8 cellular contexts compared by ENCODE assay signal in the genomic region with DNA sequence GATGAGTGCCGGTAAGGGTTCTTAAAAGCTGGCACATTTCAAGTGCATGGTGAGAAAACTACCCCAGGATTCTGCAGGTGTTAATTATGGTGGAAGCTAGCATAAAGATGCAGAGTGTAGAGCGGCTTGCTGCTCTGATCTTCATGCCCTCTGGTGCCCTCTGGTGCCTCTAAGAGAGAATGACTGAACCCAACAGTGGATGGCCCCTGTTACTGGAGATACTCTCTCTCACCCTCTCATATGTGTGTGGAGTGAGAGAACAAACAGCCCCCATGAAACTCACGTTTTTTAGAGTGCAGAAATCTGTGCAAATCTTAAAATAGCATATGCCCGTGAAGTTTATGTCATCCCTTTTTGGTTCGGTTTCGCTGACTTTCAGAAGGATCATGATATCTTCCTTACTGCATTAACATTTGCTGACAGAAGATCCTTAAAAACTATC.
DNase-seq lines count a peak whose midpoint lies in the region; ATAC-seq, FAIRE-seq and TF ChIP-seq lines count a peak whose summit lies in the region.

No MANE protein-coding gene starts in this region.

- intact Hi-C loops in breast epithelium (cut with DNase I; ENCODE audit: low total_unique reads) = no loop called here

- H3K9me1 ChIP-seq in keratinocyte (ENCODE audit: control insufficient read depth, extremely low read depth, insufficient read depth, low read length) = no peaks in the 10 kb centered on the region

- no peak overlapping the region for H3K9ac ChIP-seq in keratinocyte (ENCODE audit: control insufficient read depth, extremely low read depth, insufficient read depth, low read length)

- H3K4me2 ChIP-seq in keratinocyte (ENCODE audit: control insufficient read depth, extremely low read depth, insufficient read depth, low read depth, low read length) = no peak overlapping the region

- ATAC-seq in GM18861 (IDR thresholded peaks at IDR 0.05; ENCODE audit: unreplicated experiment) (peak; percentile 98), HG02981 (IDR thresholded peaks at IDR 0.05; ENCODE audit: unreplicated experiment) (peak; percentile 98)

- peak; percentile 93 for TF ChIP-seq CTCF in AG10803 (conservative IDR thresholded peaks at IDR 0.05; ENCODE audit: low read length)
- TF ChIP-seq CTCF in breast epithelium (IDR thresholded peaks at IDR 0.05) = peak in 2 of 3 donors; percentile 60 to 70
- peak; percentile 83 to 91 (median 83) for TF ChIP-seq CTCF in keratinocyte (optimal IDR thresholded peaks at IDR 0.05 in 1 of 3, IDR thresholded peaks at IDR 0.05 in 1 of 3, conservative IDR thresholded peaks at IDR 0.05 in 1 of 3; ENCODE audit: extremely low read depth in 1 of 3, insufficient read depth in 2 of 3, low read length in 3 of 3)

- H3K79me2 ChIP-seq in keratinocyte (ENCODE audit: control insufficient read depth, insufficient read depth, low read length) = no peaks in the 10 kb centered on the region

- peak; percentile 87 for FAIRE-seq in keratinocyte (lab: Jason Lieb, UNC)

- DNase-seq in AG10803 (ENCODE audit: low read depth) = peak; percentile 61
- peak; percentile 60 for DNase-seq in NCI-H1694 (lab: John Stamatoyannopoulos, UW)
- peak; percentile 1 for DNase-seq in T-helper 9 cell
- peak in 1 of 2 donors; percentile 21 for DNase-seq in breast epithelium (ENCODE audit: low spot score in 2 of 2)
- peak; percentile 4 for DNase-seq in keratinocyte (ENCODE audit: low read depth, low spot score)
- peak; percentile 22 to 27 for DNase-seq in stimulated activated CD4-positive, alpha-beta T cell treated with anti-CD3 and anti-CD28 coated beads, Interleukin-2, amount 100 ng/mL, for 24 hours

- H2AFZ ChIP-seq in keratinocyte (ENCODE audit: control insufficient read depth, low read length) = no peak overlapping the region

- H4K20me1 ChIP-seq in keratinocyte (ENCODE audit: control insufficient read depth, extremely low read depth, insufficient read depth, low read length) = no peaks in the 10 kb centered on the region

- H3K27me3 ChIP-seq in breast epithelium (no peaks in the 10 kb centered on the region), keratinocyte (ENCODE audit: control insufficient read depth, extremely low read depth, insufficient read depth, low read length) (no peaks in the 10 kb centered on the region)

- H3K4me1 ChIP-seq in breast epithelium = no peaks in the 10 kb centered on the region
- no peaks in the 10 kb centered on the region for H3K4me1 ChIP-seq in keratinocyte (ENCODE audit: control insufficient read depth, extremely low read depth, insufficient read depth, low read length)

- no peak overlapping the region for H3K27ac ChIP-seq in breast epithelium
- no peak overlapping the region for H3K27ac ChIP-seq in keratinocyte (ENCODE audit: control insufficient read depth, insufficient read depth, low read length)

- H3K9me3 ChIP-seq in breast epithelium (no peaks in the 10 kb centered on the region), keratinocyte (ENCODE audit: control insufficient read depth, low read depth, low read length) (no peaks in the 10 kb centered on the region)

- H3K36me3 ChIP-seq in breast epithelium (no peaks in the 10 kb centered on the region), keratinocyte (ENCODE audit: control insufficient read depth in 2 of 2, extremely low read depth in 1 of 2, insufficient read depth in 2 of 2, low read length in 2 of 2) (no peaks in the 10 kb centered on the region)

- dilution Hi-C loops in keratinocyte (cut with MboI; ENCODE audit: extremely low pct_ligation_motif_present, low sequenced_read_pairs) = no loop called here

- no peak overlapping the region for H3K4me3 ChIP-seq in AG10803 (ENCODE audit: low read length)
- H3K4me3 ChIP-seq in breast epithelium = no peak overlapping the region
- no peak overlapping the region for H3K4me3 ChIP-seq in keratinocyte (ENCODE audit: control insufficient read depth in 2 of 3, extremely low read depth in 1 of 3, insufficient read depth in 2 of 3, low read depth in 1 of 3, low read length in 3 of 3)

- no peak for TF ChIP-seq POLR2A in breast epithelium (IDR thresholded peaks at IDR 0.05)
